ENCODE assay signal across 8 cellular contexts in the genomic region with DNA sequence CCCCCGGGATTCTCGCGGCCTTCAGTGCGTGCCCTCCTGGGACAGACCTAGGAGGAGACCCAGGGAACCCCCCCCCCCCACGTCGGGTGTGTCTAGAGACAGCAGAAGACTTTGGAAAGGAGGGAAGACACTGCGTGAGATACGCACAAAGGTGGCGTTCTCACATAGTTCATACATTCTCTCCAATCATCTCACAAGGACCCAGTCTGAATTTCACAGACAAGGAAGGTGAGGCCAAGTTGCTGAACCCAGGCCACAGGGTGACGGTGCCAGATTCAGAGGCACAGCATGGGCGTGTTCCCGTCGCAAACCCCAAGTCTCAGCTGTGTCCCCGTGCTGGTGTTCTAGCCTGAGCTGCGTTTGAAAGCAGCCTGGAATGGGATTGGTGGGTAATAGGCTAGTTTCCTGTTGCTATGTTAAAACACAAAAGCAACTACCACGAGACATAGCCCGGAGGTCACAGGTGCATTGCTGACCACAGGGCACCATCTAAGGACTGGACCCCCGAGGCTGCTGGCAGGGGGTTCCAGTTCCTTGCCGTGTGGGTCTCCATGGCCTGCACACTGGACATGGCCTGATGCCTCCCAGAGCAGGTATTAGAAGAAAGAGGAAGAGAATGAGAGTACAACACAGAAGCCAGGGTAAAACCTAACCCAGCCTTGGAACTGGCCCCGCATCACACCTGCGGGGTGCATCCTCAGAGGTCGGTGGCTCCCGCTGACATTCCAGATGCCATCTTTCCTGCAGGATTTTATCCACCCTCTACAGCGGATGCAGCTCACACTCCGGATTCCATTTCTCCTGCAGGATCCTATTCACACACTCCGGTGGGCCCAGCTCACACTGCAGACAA. TPM values are rescaled to one million over a fixed set of nuclear protein-coding genes. Genes with fewer than 3 reads are reported as not detected.
DNase-seq lines count a peak whose midpoint lies in the region; ATAC-seq, FAIRE-seq and TF ChIP-seq lines count a peak whose summit lies in the region.

No MANE protein-coding gene starts in this region.

- peaks cover 23% of the 10 kb centered on the region for H3K79me2 ChIP-seq in GM23248 (ENCODE audit: insufficient read depth)

- H3K36me3 Mint-ChIP-seq in activated T-helper 1 cell treated with anti-CD3 and anti-CD28 coated beads, Interleukin-12 subunit alpha, Interleukin-12 subunit beta, Interleukin-2, Interleukin-4 antibody, amounts not matched to agents 30 ng/mL and 10 ng/mL and 1 ng/mL, durations not matched to agents 14 hours and 24 hours and 36 hours (ENCODE audit: low read depth) = no peaks in the 10 kb centered on the region

- H3K9me3 Mint-ChIP-seq in activated T-helper 1 cell treated with anti-CD3 and anti-CD28 coated beads, Interleukin-12 subunit alpha, Interleukin-12 subunit beta, Interleukin-2, Interleukin-4 antibody, amounts not matched to agents 30 ng/mL and 10 ng/mL and 1 ng/mL, durations not matched to agents 14 hours and 24 hours and 36 hours = no peaks in the 10 kb centered on the region

- in situ Hi-C loops in GM23248 (cut with MboI) = no loop called here

- H3K9me2 ChIP-seq in GM23248 (ENCODE audit: insufficient read depth) = no peaks in the 10 kb centered on the region

- H3K36me3 ChIP-seq in GM23248 (ENCODE audit: low read depth) = no peaks in the 10 kb centered on the region

- intact Hi-C loops in activated T-helper 1 cell treated with anti-CD3 and anti-CD28 coated beads, Interleukin-12 subunit alpha, Interleukin-12 subunit beta, Interleukin-2, Interleukin-4 antibody, amounts not matched to agents 30 ng/mL and 10 ng/mL and 1 ng/mL, durations not matched to agents 14 hours and 24 hours and 36 hours (cut with micrococcal nuclease) = no loop called here
- intact Hi-C loops in left ventricle myocardium superior (cut with micrococcal nuclease) = loop anchor here (10.0 kb wide), 1 partner anchor 151 kb away; no protein-coding TSS in a partner anchor

- H4K20me1 ChIP-seq in GM23248 (ENCODE audit: insufficient read depth) = no peaks in the 10 kb centered on the region

- peaks cover 10% of the 10 kb centered on the region for H3F3A ChIP-seq in GM23248 (ENCODE audit: insufficient read depth)

- no peaks in the 10 kb centered on the region for H3K4me1 ChIP-seq in GM23248 (ENCODE audit: insufficient read depth)

- TF ChIP-seq CTCF in retinal pigment epithelial cell (conservative IDR thresholded peaks at IDR 0.05; ENCODE audit: low read depth, low read length) (no peak), D721Med (IDR thresholded peaks at IDR 0.05; ENCODE audit: insufficient read depth, missing control alignments) (no peak)

- H3K27ac Mint-ChIP-seq in activated T-helper 1 cell treated with anti-CD3 and anti-CD28 coated beads, Interleukin-12 subunit alpha, Interleukin-12 subunit beta, Interleukin-2, Interleukin-4 antibody, amounts not matched to agents 30 ng/mL and 10 ng/mL and 1 ng/mL, durations not matched to agents 14 hours and 24 hours and 36 hours = no peak overlapping the region

- peak overlapping the region; percentile 66 for H2AFZ ChIP-seq in GM23248

- H3K27ac ChIP-seq in GM23248 = peak overlapping the region; percentile 98

- no peak for FAIRE-seq in D721Med (lab: Jason Lieb, UNC)

- peak overlapping the region; percentile 81 for H3K4me2 ChIP-seq in GM23248 (ENCODE audit: unreplicated experiment)

- ATAC-seq in left ventricle myocardium superior (no peak), HG03159 (IDR thresholded peaks at IDR 0.05; ENCODE audit: unreplicated experiment) (no peak)

- no peaks in the 10 kb centered on the region for H3K9me3 ChIP-seq in GM23248 (ENCODE audit: low read depth)

- H3K4me3 ChIP-seq in GM23248 = peak overlapping the region; percentile 95
- peak overlapping the region; percentile 68 for H3K4me3 ChIP-seq in retinal pigment epithelial cell (ENCODE audit: low read length)

- H3K27me3 Mint-ChIP-seq in activated T-helper 1 cell treated with anti-CD3 and anti-CD28 coated beads, Interleukin-12 subunit alpha, Interleukin-12 subunit beta, Interleukin-2, Interleukin-4 antibody, amounts not matched to agents 30 ng/mL and 10 ng/mL and 1 ng/mL, durations not matched to agents 14 hours and 24 hours and 36 hours (ENCODE audit: insufficient read depth) = peaks cover 19% of the 10 kb centered on the region

- H3K4me1 Mint-ChIP-seq in activated T-helper 1 cell treated with anti-CD3 and anti-CD28 coated beads, Interleukin-12 subunit alpha, Interleukin-12 subunit beta, Interleukin-2, Interleukin-4 antibody, amounts not matched to agents 30 ng/mL and 10 ng/mL and 1 ng/mL, durations not matched to agents 14 hours and 24 hours and 36 hours (ENCODE audit: low read depth) = no peaks in the 10 kb centered on the region

- H3K9ac ChIP-seq in GM23248 = peak overlapping the region; percentile 97

- H3K27me3 ChIP-seq in GM23248 (replicated peaks; ENCODE audit: insufficient read depth) = no peaks in the 10 kb centered on the region

- 49 to 51% methylated on average over 25 to 26 of the region's 26 CpGs for WGBS in GM23248 (ENCODE audit: low coverage in 1 of 2, low lambda C conversion rate in 2 of 2, missing lambda C conversion rate in 2 of 2), 2 experiments

- H3K4me3 Mint-ChIP-seq in activated T-helper 1 cell treated with anti-CD3 and anti-CD28 coated beads, Interleukin-12 subunit alpha, Interleukin-12 subunit beta, Interleukin-2, Interleukin-4 antibody, amounts not matched to agents 30 ng/mL and 10 ng/mL and 1 ng/mL, durations not matched to agents 14 hours and 24 hours and 36 hours = peak overlapping the region; percentile 69

- DNase-seq in GM23248 (no peak), left ventricle myocardium superior (peak; percentile 26), retinal pigment epithelial cell (ENCODE audit: low read depth) (no peak), glomerular visceral epithelial cell (ENCODE audit: extremely low spot score) (no peak), D721Med (ENCODE audit: insufficient read length, low spot score) (no peak), D341Med (ENCODE audit: low spot score) (no peak)
- DNase-seq in activated T-helper 1 cell treated with anti-CD3 and anti-CD28 coated beads, Interleukin-12 subunit alpha, Interleukin-12 subunit beta, Interleukin-2, Interleukin-4 antibody, amounts not matched to agents 30 ng/mL and 10 ng/mL and 1 ng/mL, durations not matched to agents 14 hours and 24 hours and 36 hours (ENCODE audit: low spot score) = no peak

RNA-seq across cellular contexts. Expression of a gene that starts 1.1 kb away (rescaled TPM):
- 263 and 291 TPM in 2 replicates for total RNA-seq in GM23248 (2014; rRNA removed; shearing (Covaris generic))
- polyA plus RNA-seq in GM23248 (2016; fragmentation: Nextera tagmentation; extraction: Ambion mirVana) = 222 and 235 TPM in 2 replicates
- 1.7 and 1.9 TPM in 2 replicates for total RNA-seq in activated T-helper 1 cell treated with anti-CD3 and anti-CD28 coated beads, Interleukin-12 subunit alpha, Interleukin-12 subunit beta, Interleukin-2, Interleukin-4 antibody, amounts not matched to agents 30 ng/mL and 10 ng/mL and 1 ng/mL, durations not matched to agents 14 hours and 24 hours and 36 hours
- total RNA-seq in left ventricle myocardium superior = 18.5 TPM

Comparison
In these comparisons a context has a peak if more than half of its experiments do, and no peak if none do; other contexts are left out.
1. RNA of a gene that starts 1.1 kb away (total RNA-seq): 263 to 291 TPM in GM23248; 18.5 TPM in left ventricle myocardium superior (single experiment) and 1.7 to 1.9 TPM in activated T-helper 1 cell treated with anti-CD3 and anti-CD28 coated beads, Interleukin-12 subunit alpha, Interleukin-12 subunit beta, Interleukin-2, Interleukin-4 antibody, amounts not matched to agents 30 ng/mL and 10 ng/mL and 1 ng/mL, durations not matched to agents 14 hours and 24 hours and 36 hours; every median in the first group is over 10 times any median in the second.